ENCODE assay signal across 1 cellular context in the genomic region with DNA sequence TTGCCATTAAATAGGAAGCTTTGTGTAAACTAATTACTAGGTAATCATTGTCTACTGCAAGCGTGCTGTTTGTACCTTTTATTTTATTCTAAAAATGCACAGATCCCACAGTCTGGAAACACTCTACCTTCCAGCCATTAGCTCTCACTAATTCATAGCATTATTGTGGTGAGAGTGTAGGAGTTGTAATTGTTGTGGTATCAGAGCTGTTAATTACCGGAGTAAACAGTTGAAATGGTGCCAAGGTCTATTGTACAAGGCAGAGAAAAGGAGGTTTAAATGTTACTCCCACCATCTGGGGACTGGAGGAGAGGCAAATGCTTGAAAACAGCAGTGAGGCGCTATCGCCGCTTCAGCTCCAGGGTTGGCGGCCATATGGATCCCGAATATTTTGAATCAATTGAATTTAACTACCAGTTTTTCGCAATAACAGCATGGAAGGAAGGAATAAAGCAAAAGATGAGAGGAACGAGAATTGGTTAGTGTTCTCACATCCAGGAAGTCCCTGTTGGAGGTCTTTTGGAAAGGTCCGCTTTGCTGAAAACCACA.
TF ChIP-seq lines count a peak whose summit lies in the region.

No MANE protein-coding gene starts in this region.

TF ChIP-seq in GM12878, 131 proteins besides CTCF, POLR2A, EP300 and RAD21:
- TF ChIP-seq MTA2 (IDR thresholded peaks at IDR 0.05; ENCODE audit: low read depth) (peak; percentile 69), HDGF (IDR thresholded peaks at IDR 0.05) (no peak)
